Comparison of ENCODE assay signal across 21 cellular contexts in genomic region chr7:48938539-48938938, GRCh38. TPM values are rescaled to one million over a fixed set of nuclear protein-coding genes. Genes with fewer than 3 reads are reported as not detected.
DNase-seq lines count a peak whose midpoint lies in the region; ATAC-seq lines count a peak whose summit lies in the region.
"Had no signal": no experiment of that assay in that cellular context is flagged by ENCODE, and none has a peak within 500 bp of the region (broad histone marks: within the 10 kb centered on the region; RNA-seq: fewer than 3 reads in every experiment).

No MANE protein-coding gene starts in this region.

- POLR2A ChIA-PET in activated CD8-positive, alpha-beta T cell treated with anti-CD3 and anti-CD28 coated beads, Interleukin-2, amount 10 ng/mL, durations not matched to agents 7 days and 5 days (lab: Charles Lee) = no interaction called here

- no peaks in the 10 kb centered on the region for H3K27me3 Mint-ChIP-seq in activated CD8-positive, alpha-beta T cell treated with anti-CD3 and anti-CD28 coated beads, Interleukin-2, amount 10 ng/mL, durations not matched to agents 7 days and 5 days (ENCODE audit: low read depth)

- no peak overlapping the region for H3K4me3 Mint-ChIP-seq in activated CD8-positive, alpha-beta T cell treated with anti-CD3 and anti-CD28 coated beads, Interleukin-2, amount 10 ng/mL, durations not matched to agents 7 days and 5 days
- H3K4me3 Mint-ChIP-seq: H9 had no signal

- H3K36me3 Mint-ChIP-seq in activated CD8-positive, alpha-beta T cell treated with anti-CD3 and anti-CD28 coated beads, Interleukin-2, amount 10 ng/mL, durations not matched to agents 7 days and 5 days (ENCODE audit: low read depth) = no peaks in the 10 kb centered on the region

- no peak overlapping the region for H3K27ac Mint-ChIP-seq in activated CD8-positive, alpha-beta T cell treated with anti-CD3 and anti-CD28 coated beads, Interleukin-2, amount 10 ng/mL, durations not matched to agents 7 days and 5 days
- H3K27ac Mint-ChIP-seq: H9 had no signal

- H3K4me1 Mint-ChIP-seq in activated CD8-positive, alpha-beta T cell treated with anti-CD3 and anti-CD28 coated beads, Interleukin-2, amount 10 ng/mL, durations not matched to agents 7 days and 5 days (ENCODE audit: low read depth) = no peaks in the 10 kb centered on the region

- no peak for ATAC-seq in activated CD8-positive, alpha-beta T cell treated with anti-CD3 and anti-CD28 coated beads, Interleukin-2, amount 10 ng/mL, durations not matched to agents 7 days and 5 days
- ATAC-seq: Panc1 had no signal

- no peaks in the 10 kb centered on the region for H3K27me3 ChIP-seq in MG63
- H3K27me3 ChIP-seq: spleen had no signal

- no peaks in the 10 kb centered on the region for H3K9me3 Mint-ChIP-seq in activated CD8-positive, alpha-beta T cell treated with anti-CD3 and anti-CD28 coated beads, Interleukin-2, amount 10 ng/mL, durations not matched to agents 7 days and 5 days (ENCODE audit: insufficient read depth)
- H3K9me3 Mint-ChIP-seq: H9 had no signal

- DNase-seq in AG20443 (ENCODE audit: low spot score) (peak; percentile 53), MG63 (peak; percentile 65), epidermal melanocyte (ENCODE audit: insufficient read length, low spot score) (peak; percentile 38), mucosa of gallbladder (ENCODE audit: low spot score) (peak; percentile 50), NCI-H1105 treated with DMSO at 0.1 percent for 48 hours (lab: John Stamatoyannopoulos, UW) (no peak), cortex of kidney (lab: John Stamatoyannopoulos, UW) (no peak), NCI-H226 (no peak)
- DNase-seq in activated CD8-positive, alpha-beta T cell treated with anti-CD3 and anti-CD28 coated beads, Interleukin-2, amount 10 ng/mL, durations not matched to agents 7 days and 5 days = no peak
- DNase-seq: activated CD4-positive, CD25-positive, alpha-beta regulatory T cell treated with anti-CD3 and anti-CD28 coated beads, Interleukin-2, amount 50 U/mL, for 72 hours; activated T-cell treated with anti-CD3 and anti-CD28 coated beads for 4 hours; dermis blood vessel endothelial cell; DMS53; H9; KG1; NCI-H187; NCI-H748 treated with DMSO at 0.1 percent for 48 hours; occipital lobe; spleen had no signal

- CTCF ChIA-PET in activated CD8-positive, alpha-beta T cell treated with anti-CD3 and anti-CD28 coated beads, Interleukin-2, amount 10 ng/mL, durations not matched to agents 7 days and 5 days (lab: Charles Lee) = no interaction called here

- no peak overlapping the region for H3K4me3 ChIP-seq in MG63
- H3K4me3 ChIP-seq: spleen had no signal

- H3K36me3 ChIP-seq in MG63 = no peaks in the 10 kb centered on the region
- H3K36me3 ChIP-seq: spleen had no signal

- H3K9me3 ChIP-seq in MG63 = no peaks in the 10 kb centered on the region
- H3K9me3 ChIP-seq: spleen had no signal

RNA-seq across cellular contexts. Expression of gene CDC14C, which starts 14.2 kb away (rescaled TPM):
- total RNA-seq in MG63 (2014; rRNA removed; shearing (Covaris generic); ENCODE audit: low replicate concordance) = 0.12 TPM in 1 of 2 replicates, not detected in the other
- not detected for total RNA-seq in mucosa of gallbladder
- total RNA-seq in activated CD8-positive, alpha-beta T cell treated with anti-CD3 and anti-CD28 coated beads, Interleukin-2, amount 10 ng/mL, durations not matched to agents 7 days and 5 days = not detected
- total RNA-seq: dermis blood vessel endothelial cell; H9; spleen; subcutaneous adipose tissue; T-helper 1 cell treated with Interleukin-12 subunit alpha and Interleukin-12 subunit beta and Interleukin-4 antibody, amounts not matched to agents 30 ng/mL and 1 ng/mL, for 36 hours had no signal

Comparison
In these comparisons a context has a peak if more than half of its experiments do, and no peak if none do; other contexts are left out.
1. DNase-seq: peak in AG20443 (single experiment), MG63 (single experiment), epidermal melanocyte (single experiment) and mucosa of gallbladder (single experiment); none in NCI-H1105 treated with DMSO at 0.1 percent for 48 hours (single experiment), cortex of kidney (single experiment), NCI-H226 (single experiment) and activated CD8-positive, alpha-beta T cell treated with anti-CD3 and anti-CD28 coated beads, Interleukin-2, amount 10 ng/mL, durations not matched to agents 7 days and 5 days (single experiment).